26 cellular contexts compared by ENCODE assay signal in genomic region chr12:114215766-114216165, GRCh38.
"Had no signal": no experiment of that assay in that cellular context is flagged by ENCODE, and none has a peak within 500 bp of the region (broad histone marks: within the 10 kb centered on the region; RNA-seq: fewer than 3 reads in every experiment).

No MANE protein-coding gene starts in this region.

- H2AFZ ChIP-seq: neural progenitor cell, parathyroid adenoma had no signal

- H3K27me3 ChIP-seq: neural progenitor cell, ovary, thyroid gland, tibial nerve, upper lobe of left lung, vagina had no signal

- H3K9me3 ChIP-seq: ovary, psoas muscle, thoracic aorta, thyroid gland, upper lobe of left lung, vagina had no signal

- H3K79me2 ChIP-seq: parathyroid adenoma had no signal

- ATAC-seq: natural killer cell; psoas muscle; right cardiac atrium; sciatic nerve; stimulated activated memory B cell treated with anti-CD40 and anti-IgM and Interleukin-4, amounts not matched to agents 10 μg/mL and 1 μg/mL and 100 μg/mL, for 72 hours had no signal

- H3K27ac ChIP-seq: neural progenitor cell, ovary, parathyroid adenoma, psoas muscle, skin epidermis, spleen, stomach, thoracic aorta, thyroid gland, tibial nerve, upper lobe of left lung, vagina had no signal

- H3K9ac ChIP-seq: neural progenitor cell, parathyroid adenoma had no signal

- DNase-seq: natural killer cell; occipital lobe; ovary; posterior cingulate gyrus; psoas muscle; right cardiac atrium; spleen; stimulated activated CD4-positive, alpha-beta T cell treated with anti-CD3 and anti-CD28 coated beads, Interleukin-12 subunit alpha, Interleukin-12 subunit beta, amount 100 ng/mL, for 4 hours; stimulated activated CD4-positive, alpha-beta T cell treated with anti-CD3 and anti-CD28 coated beads, Interleukin-1b, Interleukin-23, amount 100 ng/mL, for 48 hours; stimulated activated CD4-positive, alpha-beta T cell treated with anti-CD3 and anti-CD28 coated beads, Interleukin-4, amount 100 ng/mL, for 1 hour; stimulated activated CD4-positive, alpha-beta T cell treated with anti-CD3 and anti-CD28 coated beads, Interleukin-4, amount 100 ng/mL, for 4 hours; stimulated activated CD8-positive, alpha-beta memory T cell treated with anti-CD3 and anti-CD28 coated beads, Interleukin-4, amount 100 ng/mL, for 48 hours; stimulated activated naive CD4-positive, alpha-beta T cell; stomach; thyroid gland; trophoblast cell; upper lobe of left lung had no signal

- H3K4me1 ChIP-seq: neural progenitor cell, parathyroid adenoma, psoas muscle, spleen, stomach, thyroid gland, tibial nerve, upper lobe of left lung, vagina had no signal

- H3K4me3 ChIP-seq: neural progenitor cell, ovary, psoas muscle, skin epidermis, smooth muscle cell, spleen, stomach, thoracic aorta, thyroid gland, tibial nerve, upper lobe of left lung, vagina had no signal

- H3K36me3 ChIP-seq: neural progenitor cell, ovary, spleen, stomach, thoracic aorta, thyroid gland, tibial nerve, upper lobe of left lung, vagina had no signal

- H3K4me2 ChIP-seq: neural progenitor cell, smooth muscle cell had no signal
